In the genomic region with DNA sequence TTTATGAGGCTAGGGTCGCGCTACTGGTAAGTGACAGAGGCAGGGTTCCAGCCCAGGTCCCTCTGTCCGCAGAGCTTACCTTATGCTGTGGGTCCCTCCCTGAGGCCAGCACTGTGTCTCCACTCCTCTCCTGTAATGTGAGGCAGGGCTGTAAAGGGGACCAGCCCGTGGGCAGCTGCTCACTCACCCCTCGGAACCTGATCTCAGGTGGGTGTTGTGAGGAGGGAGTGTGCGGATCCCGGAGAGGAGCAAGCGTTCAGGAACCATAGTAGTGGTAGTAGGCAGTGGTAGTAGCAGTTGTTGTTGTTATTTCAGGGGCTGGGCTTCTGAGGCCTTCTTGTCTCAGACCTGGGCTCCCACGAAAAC, we compare ENCODE assay signal across 9 cellular contexts. TPM values are rescaled to one million over a fixed set of nuclear protein-coding genes. Genes with fewer than 3 reads are reported as not detected.
DNase-seq lines count a peak whose midpoint lies in the region; ATAC-seq and TF ChIP-seq lines count a peak whose summit lies in the region.
"Had no signal": no experiment of that assay in that cellular context is flagged by ENCODE, and none has a peak within 500 bp of the region (broad histone marks: within the 10 kb centered on the region; RNA-seq: fewer than 3 reads in every experiment).

No MANE protein-coding gene starts in this region.

- no peaks in the 10 kb centered on the region for H3K27me3 Mint-ChIP-seq in natural killer cell treated with Interleukin-12 subunit alpha and Interleukin-12 subunit beta and Interleukin-15 and Interleukin-18, amount 100 ng/mL, for 72 hours

- peaks cover 53 to 58% of the 10 kb centered on the region in 2 donors for H3K4me1 Mint-ChIP-seq in natural killer cell treated with Interleukin-12 subunit alpha and Interleukin-12 subunit beta and Interleukin-15 and Interleukin-18, amount 100 ng/mL, for 72 hours (ENCODE audit: low read depth in 2 of 2)

- peak overlapping the region; percentile 90 for H3K4me3 Mint-ChIP-seq in natural killer cell treated with Interleukin-12 subunit alpha and Interleukin-12 subunit beta and Interleukin-15 and Interleukin-18, amount 100 ng/mL, for 72 hours

- ATAC-seq in natural killer cell treated with Interleukin-12 subunit alpha and Interleukin-12 subunit beta and Interleukin-15 and Interleukin-18, amount 100 ng/mL, for 72 hours, result no peak
- ATAC-seq in activated CD4-positive, CD25-positive, alpha-beta regulatory T cell treated with anti-CD3 and anti-CD28 coated beads, Interleukin-2, amount 50 U/mL, for 24 hours, result no peak

- H3K4me1 ChIP-seq in BLaER1 (peaks cover 83% of the 10 kb centered on the region), Loucy (ENCODE audit: insufficient read depth, low read length, poor library complexity, severe bottlenecking) (peaks cover 83% of the 10 kb centered on the region)

- H3K79me2 ChIP-seq in Loucy (ENCODE audit: insufficient read depth, low read length), result peaks cover 85% of the 10 kb centered on the region

- 0 out of 2 replicates have a peak, but pooled peaks cover 3% of the 10 kb centered on the region for H3F3A ChIP-seq in Loucy (ENCODE audit: low read depth)

- H3K27me3 ChIP-seq in BLaER1 (0 out of 2 replicates have a peak, but pooled peaks cover 3% of the 10 kb centered on the region), Loucy (ENCODE audit: insufficient read depth, low read length, poor library complexity, severe bottlenecking) (no peaks in the 10 kb centered on the region)

- peak overlapping the region; percentile 87 for H3K27ac ChIP-seq in BLaER1

- peaks cover 33% of the 10 kb centered on the region for H3K36me3 Mint-ChIP-seq in natural killer cell treated with Interleukin-12 subunit alpha and Interleukin-12 subunit beta and Interleukin-15 and Interleukin-18, amount 100 ng/mL, for 72 hours

- H3K9me2 ChIP-seq in Loucy (replicated peaks; ENCODE audit: low read depth, low read length), result no peaks in the 10 kb centered on the region

- DNase-seq in choroid plexus epithelial cell (ENCODE audit: low read depth), result no peak
- DNase-seq in natural killer cell treated with Interleukin-12 subunit alpha and Interleukin-12 subunit beta and Interleukin-15 and Interleukin-18, amount 100 ng/mL, for 72 hours (ENCODE audit: low spot score), result no peak
- no peak for DNase-seq in HPDE6-E6E7 (ENCODE audit: extremely low spot score)
- no peak for DNase-seq in AG08395 (ENCODE audit: low spot score)
- DNase-seq in NCI-H2029 treated with DMSO at 0.1 percent for 48 hours (lab: John Stamatoyannopoulos, UW), result no peak
- DNase-seq: SIG-M5 had no signal

- no peak overlapping the region for H2AFZ ChIP-seq in Loucy (ENCODE audit: low read length)

- peak overlapping the region; percentile 93 for H3K9ac ChIP-seq in BLaER1
- peak overlapping the region; percentile 90 for H3K9ac ChIP-seq in Loucy (ENCODE audit: low read depth, low read length, poor library complexity, severe bottlenecking)

- H4K20me1 ChIP-seq in BLaER1 (peaks cover 59% of the 10 kb centered on the region), Loucy (ENCODE audit: insufficient read depth, low read length, poor library complexity, severe bottlenecking) (peaks cover 55% of the 10 kb centered on the region)

- H3K9me3 Mint-ChIP-seq in natural killer cell treated with Interleukin-12 subunit alpha and Interleukin-12 subunit beta and Interleukin-15 and Interleukin-18, amount 100 ng/mL, for 72 hours, result no peaks in the 10 kb centered on the region

- peak overlapping the region; percentile 99 for H3K27ac Mint-ChIP-seq in natural killer cell treated with Interleukin-12 subunit alpha and Interleukin-12 subunit beta and Interleukin-15 and Interleukin-18, amount 100 ng/mL, for 72 hours

- H3K9me3 ChIP-seq in BLaER1, result no peaks in the 10 kb centered on the region
- H3K9me3 ChIP-seq in Loucy (ENCODE audit: insufficient read depth, low read depth, low read length), result no peaks in the 10 kb centered on the region

- peaks cover 27% of the 10 kb centered on the region for H3K36me3 ChIP-seq in BLaER1
- H3K36me3 ChIP-seq in Loucy (ENCODE audit: insufficient read depth, low read length), result peaks cover 11% of the 10 kb centered on the region; the same call in 1 of the 2 replicates

- no peak for TF ChIP-seq CTCF in Loucy (conservative IDR thresholded peaks at IDR 0.05; ENCODE audit: low read length)
- no peak for TF ChIP-seq CTCF in choroid plexus epithelial cell (conservative IDR thresholded peaks at IDR 0.05; ENCODE audit: low read depth, low read length)

- peak overlapping the region; percentile 86 for H3K4me3 ChIP-seq in BLaER1
- H3K4me3 ChIP-seq in Loucy (ENCODE audit: low read length, poor library complexity, severe bottlenecking), result peak overlapping the region; percentile 98
- peak overlapping the region; percentile 61 for H3K4me3 ChIP-seq in choroid plexus epithelial cell (ENCODE audit: low read depth, low read length)

- H3K4me2 ChIP-seq in BLaER1, result peak overlapping the region; percentile 99
- peak overlapping the region; percentile 93 for H3K4me2 ChIP-seq in Loucy (ENCODE audit: low read depth, low read length, poor library complexity, severe bottlenecking)

RNA-seq across cellular contexts. Expression of a gene that starts 1.7 kb away (rescaled TPM):
- total RNA-seq in natural killer cell treated with Interleukin-12 subunit alpha and Interleukin-12 subunit beta and Interleukin-15 and Interleukin-18, amount 100 ng/mL, for 72 hours, result 100 to 1,000 TPM; 109 to 198 TPM

RNA-seq across cellular contexts. Expression of a gene that starts 38.5 kb away (rescaled TPM):
- total RNA-seq in natural killer cell treated with Interleukin-12 subunit alpha and Interleukin-12 subunit beta and Interleukin-15 and Interleukin-18, amount 100 ng/mL, for 72 hours, result 10 to 100 TPM; 49.2 to 53.2 TPM
